In the genomic region with DNA sequence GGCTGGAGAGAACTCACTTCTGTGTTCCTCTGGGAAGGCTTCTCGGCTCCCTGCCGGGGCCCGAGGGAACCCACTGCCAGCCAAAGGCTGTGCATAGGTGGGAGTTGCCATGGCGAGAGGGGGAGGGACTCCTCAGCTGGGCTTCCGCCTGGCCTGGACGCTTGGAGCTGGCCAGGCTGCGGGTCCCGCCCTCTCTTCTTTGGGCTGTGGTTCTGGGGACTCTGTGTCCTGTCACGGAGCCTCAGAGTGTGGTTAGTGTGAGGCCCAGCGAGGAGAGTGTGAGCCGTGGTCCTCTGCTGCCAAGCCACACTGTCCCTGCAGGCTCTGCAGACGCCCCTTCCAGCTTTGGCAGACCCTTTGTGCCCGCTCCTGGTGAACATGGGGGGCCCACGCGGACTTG, we compare ENCODE assay signal across 1 cellular context.
TF ChIP-seq lines count a peak whose summit lies in the region.

No MANE protein-coding gene starts in this region.

TF ChIP-seq in GM23338, 12 proteins besides CTCF, POLR2A, EP300 and RAD21 (continued from another document):
- TF ChIP-seq, protein P1, sequence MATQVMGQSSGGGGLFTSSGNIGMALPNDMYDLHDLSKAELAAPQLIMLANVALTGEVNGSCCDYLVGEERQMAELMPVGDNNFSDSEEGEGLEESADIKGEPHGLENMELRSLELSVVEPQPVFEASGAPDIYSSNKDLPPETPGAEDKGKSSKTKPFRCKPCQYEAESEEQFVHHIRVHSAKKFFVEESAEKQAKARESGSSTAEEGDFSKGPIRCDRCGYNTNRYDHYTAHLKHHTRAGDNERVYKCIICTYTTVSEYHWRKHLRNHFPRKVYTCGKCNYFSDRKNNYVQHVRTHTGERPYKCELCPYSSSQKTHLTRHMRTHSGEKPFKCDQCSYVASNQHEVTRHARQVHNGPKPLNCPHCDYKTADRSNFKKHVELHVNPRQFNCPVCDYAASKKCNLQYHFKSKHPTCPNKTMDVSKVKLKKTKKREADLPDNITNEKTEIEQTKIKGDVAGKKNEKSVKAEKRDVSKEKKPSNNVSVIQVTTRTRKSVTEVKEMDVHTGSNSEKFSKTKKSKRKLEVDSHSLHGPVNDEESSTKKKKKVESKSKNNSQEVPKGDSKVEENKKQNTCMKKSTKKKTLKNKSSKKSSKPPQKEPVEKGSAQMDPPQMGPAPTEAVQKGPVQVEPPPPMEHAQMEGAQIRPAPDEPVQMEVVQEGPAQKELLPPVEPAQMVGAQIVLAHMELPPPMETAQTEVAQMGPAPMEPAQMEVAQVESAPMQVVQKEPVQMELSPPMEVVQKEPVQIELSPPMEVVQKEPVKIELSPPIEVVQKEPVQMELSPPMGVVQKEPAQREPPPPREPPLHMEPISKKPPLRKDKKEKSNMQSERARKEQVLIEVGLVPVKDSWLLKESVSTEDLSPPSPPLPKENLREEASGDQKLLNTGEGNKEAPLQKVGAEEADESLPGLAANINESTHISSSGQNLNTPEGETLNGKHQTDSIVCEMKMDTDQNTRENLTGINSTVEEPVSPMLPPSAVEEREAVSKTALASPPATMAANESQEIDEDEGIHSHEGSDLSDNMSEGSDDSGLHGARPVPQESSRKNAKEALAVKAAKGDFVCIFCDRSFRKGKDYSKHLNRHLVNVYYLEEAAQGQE (IDR thresholded peaks at IDR 0.05; ENCODE audit: unreplicated experiment), result no peak
- TF ChIP-seq EZH2phosphoT487 (IDR thresholded peaks at IDR 0.05; ENCODE audit: unreplicated experiment), result no peak
- TF ChIP-seq ZNF331 (CRISPR knock-in tag; IDR thresholded peaks at IDR 0.05; ENCODE audit: low read depth), result no peak
- TF ChIP-seq CREB1 (CRISPR knock-in tag; IDR thresholded peaks at IDR 0.05; ENCODE audit: low read depth), result no peak
TF ChIP-seq in GM23338: peak in this region for 0.
